1 cellular context compared by ENCODE assay signal in the genomic region with DNA sequence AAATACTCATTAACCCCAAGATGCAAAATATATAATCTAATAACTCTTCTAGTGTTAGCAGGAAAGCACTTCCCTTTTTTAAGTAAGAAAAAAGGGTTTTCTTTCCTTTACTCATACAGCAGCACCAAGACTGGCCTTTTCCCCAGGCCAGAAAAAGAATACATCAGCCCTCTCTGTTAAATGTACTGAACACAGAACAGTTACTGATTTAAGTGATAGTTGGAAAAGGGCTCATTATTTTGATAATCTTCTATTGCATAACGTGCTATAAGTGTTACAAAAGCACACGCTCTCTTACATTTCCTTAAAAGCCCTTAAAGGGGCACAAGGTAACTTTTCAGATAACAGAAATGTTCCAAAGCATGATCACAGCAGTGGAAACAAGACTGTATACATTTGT.
TF ChIP-seq lines count a peak whose summit lies in the region.

No MANE protein-coding gene starts in this region.

TF ChIP-seq in HepG2, 621 proteins besides CTCF, POLR2A, EP300 and RAD21 (continued from another document):
- no peak for TF ChIP-seq ZBTB4 (CRISPR knock-in tag; IDR thresholded peaks at IDR 0.05; ENCODE audit: borderline replicate concordance)
- TF ChIP-seq NFAT5 (CRISPR knock-in tag; IDR thresholded peaks at IDR 0.05): no peak
- TF ChIP-seq ZNF124 (CRISPR knock-in tag; IDR thresholded peaks at IDR 0.05): no peak
- no peak for TF ChIP-seq ZNF747 (CRISPR knock-in tag; IDR thresholded peaks at IDR 0.05; ENCODE audit: borderline replicate concordance)
- TF ChIP-seq ZIK1 (CRISPR knock-in tag; IDR thresholded peaks at IDR 0.05; ENCODE audit: borderline replicate concordance, low read depth): no peak
- no peak for TF ChIP-seq ZNF547 (CRISPR knock-in tag; IDR thresholded peaks at IDR 0.05)
- no peak for TF ChIP-seq NFRKB (IDR thresholded peaks at IDR 0.05)
- TF ChIP-seq THAP8 (CRISPR knock-in tag; IDR thresholded peaks at IDR 0.05; ENCODE audit: borderline replicate concordance): no peak
- TF ChIP-seq, protein P1, sequence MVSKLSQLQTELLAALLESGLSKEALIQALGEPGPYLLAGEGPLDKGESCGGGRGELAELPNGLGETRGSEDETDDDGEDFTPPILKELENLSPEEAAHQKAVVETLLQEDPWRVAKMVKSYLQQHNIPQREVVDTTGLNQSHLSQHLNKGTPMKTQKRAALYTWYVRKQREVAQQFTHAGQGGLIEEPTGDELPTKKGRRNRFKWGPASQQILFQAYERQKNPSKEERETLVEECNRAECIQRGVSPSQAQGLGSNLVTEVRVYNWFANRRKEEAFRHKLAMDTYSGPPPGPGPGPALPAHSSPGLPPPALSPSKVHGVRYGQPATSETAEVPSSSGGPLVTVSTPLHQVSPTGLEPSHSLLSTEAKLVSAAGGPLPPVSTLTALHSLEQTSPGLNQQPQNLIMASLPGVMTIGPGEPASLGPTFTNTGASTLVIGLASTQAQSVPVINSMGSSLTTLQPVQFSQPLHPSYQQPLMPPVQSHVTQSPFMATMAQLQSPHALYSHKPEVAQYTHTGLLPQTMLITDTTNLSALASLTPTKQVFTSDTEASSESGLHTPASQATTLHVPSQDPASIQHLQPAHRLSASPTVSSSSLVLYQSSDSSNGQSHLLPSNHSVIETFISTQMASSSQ (IDR thresholded peaks at IDR 0.05; ENCODE audit: low read depth): no peak
- TF ChIP-seq, protein P1 (CRISPR knock-in tag; IDR thresholded peaks at IDR 0.05; ENCODE audit: borderline replicate concordance): no peak
